16 cellular contexts compared by ENCODE assay signal in the genomic region with DNA sequence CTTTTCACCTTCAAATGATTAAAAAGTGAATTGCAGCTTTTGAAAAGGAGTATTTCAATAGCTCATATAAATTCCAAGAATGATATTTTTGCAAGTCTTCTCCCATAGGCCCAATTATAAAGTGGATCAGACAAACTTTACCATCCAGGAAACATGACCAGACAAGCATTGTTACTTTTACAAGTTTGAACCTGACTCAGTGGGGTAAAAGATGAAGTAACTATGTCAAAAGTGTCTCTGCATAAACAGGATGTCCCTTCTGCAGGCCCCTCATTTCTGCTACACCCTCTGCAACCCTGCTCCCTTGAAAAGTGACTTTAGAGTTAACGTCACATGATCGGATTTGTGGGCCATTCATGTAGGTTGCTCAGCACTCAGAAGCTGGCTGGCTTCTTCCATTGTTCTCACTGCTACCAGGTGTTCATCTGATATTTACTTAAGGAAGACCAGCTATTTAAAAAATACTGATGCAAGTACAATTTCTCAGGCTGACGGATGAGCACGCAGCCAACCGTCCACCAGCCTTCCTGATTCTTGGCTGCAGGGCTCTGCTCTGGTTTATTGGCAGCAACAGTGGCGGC. TPM values are rescaled to one million over a fixed set of nuclear protein-coding genes. Genes with fewer than 3 reads are reported as not detected.
DNase-seq lines count a peak whose midpoint lies in the region; TF ChIP-seq lines count a peak whose summit lies in the region.
"Had no signal": no experiment of that assay in that cellular context is flagged by ENCODE, and none has a peak within 500 bp of the region (broad histone marks: within the 10 kb centered on the region; RNA-seq: fewer than 3 reads in every experiment).

No MANE protein-coding gene starts in this region.

- H3K4me3 Mint-ChIP-seq in MCF 10A (ENCODE audit: unreplicated experiment) = no peak overlapping the region

- intact Hi-C loops in MCF 10A (cut with micrococcal nuclease) (no loop called here), breast epithelium (cut with DNase I; ENCODE audit: low total_unique reads) (no loop called here), testis (cut with DNase I; ENCODE audit: low total_unique reads) (no loop called here)

- CTCF ChIA-PET in MCF 10A (lab: Yijun Ruan, JAX) = interaction anchor here (0.6 to 3.0 kb wide), 7 partner anchors 9 to 600 kb away, joined by 3 to 14 read pairs (median 3); no protein-coding TSS in a partner anchor

- no TSS peak for BruUV-seq in MCF 10A (replicated peaks; lab: Mats Ljungman, UMichigan)

- TF ChIP-seq CTCF in MCF 10A (IDR thresholded peaks at IDR 0.05; ENCODE audit: unreplicated experiment) = no peak
- TF ChIP-seq CTCF in breast epithelium (IDR thresholded peaks at IDR 0.05) = no peak
- TF ChIP-seq CTCF in suprapubic skin (IDR thresholded peaks at IDR 0.05) = no peak
- no peak for TF ChIP-seq CTCF in testis (IDR thresholded peaks at IDR 0.05)

- DNase-seq in MCF 10A (ENCODE audit: unreplicated experiment) (peak; percentile 46), breast epithelium (ENCODE audit: low spot score in 2 of 2) (no peak), NCI-H510A treated with DMSO at 0.1 percent for 48 hours (lab: John Stamatoyannopoulos, UW) (peak; percentile 43), dermis blood vessel endothelial cell (peak; percentile 88), suprapubic skin (ENCODE audit: low spot score in 2 of 2) (peak; percentile 19 to 45), NCI-H1436 treated with DMSO at 0.1 percent for 48 hours (lab: John Stamatoyannopoulos, UW) (no peak), testis (no peak)
- DNase-seq in activated CD4-positive, alpha-beta T cell treated with anti-CD3 and anti-CD28 coated beads, Interleukin-2, amount 50 U/mL, for 48 hours = no peak
- DNase-seq: mucosa of descending colon; NK-92 treated with Interleukin-12 subunit alpha and Interleukin-12 subunit beta, amount 100 ng/mL, for 24 hours; Right ventricle myocardium superior; stimulated activated CD4-positive, alpha-beta T cell treated with anti-CD3 and anti-CD28 coated beads, Interleukin-12 subunit alpha, Interleukin-12 subunit beta, amount 100 ng/mL, for 4 hours; T-helper 1 cell had no signal

- H3K36me3 Mint-ChIP-seq in MCF 10A (ENCODE audit: insufficient read depth, unreplicated experiment) = peaks cover 96% of the 10 kb centered on the region

- H3K27me3 ChIP-seq in breast epithelium (no peaks in the 10 kb centered on the region), suprapubic skin (no peaks in the 10 kb centered on the region), testis (no peaks in the 10 kb centered on the region)
- H3K27me3 ChIP-seq: neutrophil had no signal

- peaks cover 9% of the 10 kb centered on the region for H3K4me1 Mint-ChIP-seq in MCF 10A (ENCODE audit: insufficient read depth, unreplicated experiment)

- H3K36me3 ChIP-seq in breast epithelium (peaks cover 17% of the 10 kb centered on the region), suprapubic skin (peaks cover 81% of the 10 kb centered on the region), testis (ENCODE audit: low read depth, missing control alignments) (no peaks in the 10 kb centered on the region)

- H3K9me3 ChIP-seq in breast epithelium = no peaks in the 10 kb centered on the region
- H3K9me3 ChIP-seq in suprapubic skin = no peaks in the 10 kb centered on the region
- H3K9me3 ChIP-seq in testis = no peaks in the 10 kb centered on the region
- H3K9me3 ChIP-seq: mucosa of descending colon, neutrophil had no signal

- no peak overlapping the region for H3K4me3 ChIP-seq in breast epithelium
- H3K4me3 ChIP-seq in suprapubic skin = no peak overlapping the region
- no peak overlapping the region for H3K4me3 ChIP-seq in testis
- H3K4me3 ChIP-seq: mucosa of descending colon had no signal

- H3K9me3 Mint-ChIP-seq in MCF 10A (ENCODE audit: unreplicated experiment) = no peaks in the 10 kb centered on the region

- no peak overlapping the region for H3K27ac ChIP-seq in breast epithelium
- H3K27ac ChIP-seq in suprapubic skin = peak overlapping the region; percentile 43
- H3K27ac ChIP-seq in testis = no peak overlapping the region
- H3K27ac ChIP-seq: neutrophil, WERI-Rb-1 had no signal

- no peak for TF ChIP-seq EP300 in suprapubic skin (IDR thresholded peaks at IDR 0.05)

- 78% methylated on average over 6 of the region's 6 CpGs for WGBS in suprapubic skin
- 79 to 96% methylated on average over 6 of the region's 6 CpGs for WGBS in testis, 2 donors

- TF ChIP-seq POLR2A in breast epithelium (IDR thresholded peaks at IDR 0.05) (no peak), suprapubic skin (IDR thresholded peaks at IDR 0.05) (no peak), testis (IDR thresholded peaks at IDR 0.05) (no peak)

- H3K4me1 ChIP-seq in breast epithelium (peaks cover 0 to 9% of the 10 kb centered on the region in 2 donors), suprapubic skin (peaks cover 38% of the 10 kb centered on the region), testis (peaks cover 5% of the 10 kb centered on the region)

- POLR2A ChIA-PET in MCF 10A (lab: Yijun Ruan, JAX) = interaction anchor here (2.5 to 4.1 kb wide), 2 partner anchors 7 to 11 kb away, joined by 11 to 16 read pairs; no protein-coding TSS in a partner anchor

- peak overlapping the region; percentile 63 for H3K27ac Mint-ChIP-seq in MCF 10A (ENCODE audit: low read depth, unreplicated experiment)

- H3K27me3 Mint-ChIP-seq in MCF 10A (ENCODE audit: insufficient read depth, unreplicated experiment) = no peaks in the 10 kb centered on the region

RNA-seq across cellular contexts. Expression of a gene that starts 32.3 kb away (rescaled TPM):
- total RNA-seq in MCF 10A (2022) (32.3 and 43.5 TPM in 2 replicates), breast epithelium (10 to 100 TPM; 12.8 to 22.2 (median 20.6) TPM), dermis blood vessel endothelial cell (18.5 and 27.6 TPM in 2 replicates), suprapubic skin (10 to 100 TPM; 23.7 to 49.4 (median 33.0) TPM), testis (10 to 100 TPM; 38.8 to 41.4 TPM)
- polyA plus RNA-seq in testis (ENCODE audit: insufficient read depth, low read depth, low replicate concordance) = 16.6 TPM

RNA-seq across cellular contexts. Expression of a gene that starts 52.0 kb away (rescaled TPM):
- total RNA-seq in MCF 10A (2022) = 16.8 and 22.2 TPM in 2 replicates
- total RNA-seq in breast epithelium = 10 to 100 TPM; 30.2 to 69.8 (median 58.5) TPM
- 17.9 and 39.7 TPM in 2 replicates for total RNA-seq in dermis blood vessel endothelial cell
- total RNA-seq in suprapubic skin = 10 to 100 TPM; 57.1 to 98.6 (median 63.2) TPM
- total RNA-seq in testis = 10 to 100 TPM; 28.4 to 44.2 TPM
- 47.0 TPM for polyA plus RNA-seq in testis (ENCODE audit: insufficient read depth, low read depth, low replicate concordance)
- total RNA-seq: astrocyte had no signal

Comparison
In these comparisons a context has a peak if more than half of its experiments do, and no peak if none do; other contexts are left out.
1. DNase-seq: peak in MCF 10A (single experiment), NCI-H510A treated with DMSO at 0.1 percent for 48 hours (single experiment), dermis blood vessel endothelial cell (single experiment) and suprapubic skin (2 of 2); none in breast epithelium (0 of 2), NCI-H1436 treated with DMSO at 0.1 percent for 48 hours (single experiment), testis (single experiment) and activated CD4-positive, alpha-beta T cell treated with anti-CD3 and anti-CD28 coated beads, Interleukin-2, amount 50 U/mL, for 48 hours (0 of 2).